ENCODE assay signal across 8 cellular contexts in genomic region chr1:248837045-248837793, GRCh38. TPM values are rescaled to one million over a fixed set of nuclear protein-coding genes. Genes with fewer than 3 reads are reported as not detected.
DNase-seq lines count a peak whose midpoint lies in the region; ATAC-seq and TF ChIP-seq lines count a peak whose summit lies in the region.

No MANE protein-coding gene starts in this region.

- H3K4me3 ChIP-seq in GM06990 (replicated peaks; ENCODE audit: low read depth, low read length) (peak overlapping the region; percentile 81), fibroblast of pulmonary artery (replicated peaks; ENCODE audit: low read depth, low read length) (peak overlapping the region; percentile 70), gastrocnemius medialis (peak overlapping the region; percentile 62 to 98 (median 74))

- no peak for DNase-seq in GM06990 (ENCODE audit: extremely low read depth, insufficient read length)
- DNase-seq in NCI-H69 (lab: John Stamatoyannopoulos, UW): peak; percentile 67
- DNase-seq in fibroblast of pulmonary artery (ENCODE audit: low read depth): no peak
- no peak for DNase-seq in gastrocnemius medialis
- no peak for DNase-seq in SIG-M5 treated with dmso at 0.1 percent for 504 hours (lab: John Stamatoyannopoulos, UW; ENCODE audit: unreplicated experiment)
- DNase-seq in NCI-H1092 (lab: John Stamatoyannopoulos, UW): no peak
- DNase-seq in NCI-H510A (lab: John Stamatoyannopoulos, UW): no peak

- ATAC-seq in gastrocnemius medialis (no peak), HG03520 (IDR thresholded peaks at IDR 0.05; ENCODE audit: unreplicated experiment) (no peak)

- peak overlapping the region; percentile 95 to 100 (median 98) for H3K27ac ChIP-seq in gastrocnemius medialis

- intact Hi-C loops in gastrocnemius medialis (cut with DNase I; ENCODE audit: low total_unique reads): loop anchor here (2.0 kb wide), 1 partner anchor 34 kb away; no protein-coding TSS in a partner anchor

- in situ Hi-C loops in gastrocnemius medialis (cut with MboI; ENCODE audit: low sequenced_read_pairs in 4 of 4): no loop called here

- H3K36me3 ChIP-seq in GM06990 (ENCODE audit: control insufficient read depth, insufficient read depth, low read length) (no peaks in the 10 kb centered on the region), gastrocnemius medialis (no peaks in the 10 kb centered on the region)

- no peak for TF ChIP-seq CTCF in GM06990 (IDR thresholded peaks at IDR 0.05; ENCODE audit: insufficient read depth, low read length, poor library complexity, severe bottlenecking)
- no peak for TF ChIP-seq CTCF in fibroblast of pulmonary artery (IDR thresholded peaks at IDR 0.05; ENCODE audit: low read length, missing control alignments)
- TF ChIP-seq CTCF in gastrocnemius medialis (IDR thresholded peaks at IDR 0.05 in 4 of 5, conservative IDR thresholded peaks at IDR 0.05 in 1 of 5): no peak

- no peaks in the 10 kb centered on the region for H3K9me3 ChIP-seq in gastrocnemius medialis

- TF ChIP-seq POLR2A in gastrocnemius medialis (IDR thresholded peaks at IDR 0.05): no peak

- peaks cover 30 to 39% of the 10 kb centered on the region in 2 donors for H3K4me1 ChIP-seq in gastrocnemius medialis

- H3K27me3 ChIP-seq in GM06990 (replicated peaks; ENCODE audit: control insufficient read depth, insufficient read depth, low read length): no peaks in the 10 kb centered on the region
- no peaks in the 10 kb centered on the region for H3K27me3 ChIP-seq in gastrocnemius medialis

RNA-seq across cellular contexts. Expression of gene ZNF672, which starts 0.8 kb away (rescaled TPM):
- 10 to 100 TPM; 41.9 to 81.0 (median 59.0) TPM for total RNA-seq in gastrocnemius medialis

RNA-seq across cellular contexts. Expression of gene SH3BP5L, which starts 11.5 kb away (rescaled TPM):
- total RNA-seq in gastrocnemius medialis: 10 to 100 TPM; 15.7 to 26.4 (median 22.8) TPM

RNA-seq across cellular contexts. Expression of gene ZNF692, which starts 21.7 kb away (rescaled TPM):
- 10 to 100 TPM in 3 of 4 donors, 1 to 10 TPM in 1; 8.0 to 38.0 (median 13.9) TPM for total RNA-seq in gastrocnemius medialis
